Comparison of ENCODE assay signal across 33 cellular contexts in genomic region chr9:107827884-107828283, GRCh38.
"Had no signal": no experiment of that assay in that cellular context is flagged by ENCODE, and none has a peak within 500 bp of the region (broad histone marks: within the 10 kb centered on the region; RNA-seq: fewer than 3 reads in every experiment).

No MANE protein-coding gene starts in this region.

- DNase-seq: activated B cell treated with CpG ODN at 0.5 μM for 24 hours; activated CD4-positive, alpha-beta memory T cell treated with anti-CD3 and anti-CD28 coated beads for 36 hours; activated CD4-positive, alpha-beta T cell treated with anti-CD3 and anti-CD28 coated beads for 4 hours; activated CD4-positive, alpha-beta T cell treated with anti-CD3 and anti-CD28 coated beads, Interleukin-2, amount 10 ng/mL, durations not matched to agents 24 days and 14 days; activated CD4-positive, alpha-beta T cell treated with anti-CD3 and anti-CD28 coated beads, Interleukin-2, amount 50 U/mL, for 1 hour; activated CD4-positive, alpha-beta T cell treated with anti-CD3 and anti-CD28 coated beads, Interleukin-2, amount 50 U/mL, for 4 hours; activated CD4-positive, CD25-positive, alpha-beta regulatory T cell treated with anti-CD3 and anti-CD28 coated beads, Interleukin-2, amount 50 U/mL, for 72 hours; activated CD8-positive, alpha-beta memory T cell treated with anti-CD3 and anti-CD28 coated beads, Interleukin-2, amount 50 U/mL, for 4 hours; activated CD8-positive, alpha-beta T cell treated with anti-CD3 and anti-CD28 coated beads for 36 hours; activated effector memory CD4-positive, alpha-beta T cell treated with anti-CD3 and anti-CD28 coated beads, Interleukin-2, amount 50 U/mL, for 16 hours; activated gamma-delta T cell treated with Interleukin-2 at 50 U/mL for 16 hours; activated naive CD4-positive, alpha-beta T cell; activated naive CD4-positive, alpha-beta T cell treated with anti-CD3 and anti-CD28 coated beads for 36 hours; activated naive CD4-positive, alpha-beta T cell treated with anti-CD3 and anti-CD28 coated beads, Interleukin-2, amount 50 U/mL, for 16 hours; activated naive CD8-positive, alpha-beta T cell treated with anti-CD3 and anti-CD28 coated beads for 36 hours; activated T-cell treated with anti-CD3 and anti-CD28 coated beads for 4 hours; activated T-cell treated with anti-CD3 and anti-CD28 coated beads, Interleukin-2, amount 50 U/mL, for 1 hour; activated T-cell treated with anti-CD3 and anti-CD28 coated beads, Interleukin-2, amount 50 U/mL, for 4 hours; activated T-cell treated with anti-CD3 and anti-CD28 coated beads, Interleukin-2, amount 50 U/mL, for 72 hours; amygdala; anterior cingulate cortex; caudate nucleus; cerebellar nuclear complex; T-helper 1 cell; T-helper 2 cell; T-helper 9 cell had no signal

- ATAC-seq: activated naive CD4-positive, alpha-beta T cell treated with anti-CD3 and anti-CD28 coated beads, Interleukin-2, amount 50 U/mL, for 72 hours; activated T-cell treated with anti-CD3 and anti-CD28 coated beads, Interleukin-2, amount 50 U/mL, for 4 hours; activated T-helper 17 cell treated with anti-CD3 and anti-CD28 coated beads, Interleukin-2, amount 50 U/mL, for 72 hours had no signal

- H3K4me1 ChIP-seq: ascending aorta had no signal

- H3K36me3 ChIP-seq: ascending aorta, cardiac muscle cell had no signal

- H3K9me3 ChIP-seq: ascending aorta had no signal

- H3K27ac ChIP-seq: ascending aorta, cardiac muscle cell, VCaP had no signal

- H3K27me3 ChIP-seq: ascending aorta had no signal

- FAIRE-seq: bronchial epithelial cell, TTC549 had no signal

- H3K4me3 ChIP-seq: ascending aorta, cardiac muscle cell had no signal
